ENCODE assay signal across 8 cellular contexts in the genomic region with DNA sequence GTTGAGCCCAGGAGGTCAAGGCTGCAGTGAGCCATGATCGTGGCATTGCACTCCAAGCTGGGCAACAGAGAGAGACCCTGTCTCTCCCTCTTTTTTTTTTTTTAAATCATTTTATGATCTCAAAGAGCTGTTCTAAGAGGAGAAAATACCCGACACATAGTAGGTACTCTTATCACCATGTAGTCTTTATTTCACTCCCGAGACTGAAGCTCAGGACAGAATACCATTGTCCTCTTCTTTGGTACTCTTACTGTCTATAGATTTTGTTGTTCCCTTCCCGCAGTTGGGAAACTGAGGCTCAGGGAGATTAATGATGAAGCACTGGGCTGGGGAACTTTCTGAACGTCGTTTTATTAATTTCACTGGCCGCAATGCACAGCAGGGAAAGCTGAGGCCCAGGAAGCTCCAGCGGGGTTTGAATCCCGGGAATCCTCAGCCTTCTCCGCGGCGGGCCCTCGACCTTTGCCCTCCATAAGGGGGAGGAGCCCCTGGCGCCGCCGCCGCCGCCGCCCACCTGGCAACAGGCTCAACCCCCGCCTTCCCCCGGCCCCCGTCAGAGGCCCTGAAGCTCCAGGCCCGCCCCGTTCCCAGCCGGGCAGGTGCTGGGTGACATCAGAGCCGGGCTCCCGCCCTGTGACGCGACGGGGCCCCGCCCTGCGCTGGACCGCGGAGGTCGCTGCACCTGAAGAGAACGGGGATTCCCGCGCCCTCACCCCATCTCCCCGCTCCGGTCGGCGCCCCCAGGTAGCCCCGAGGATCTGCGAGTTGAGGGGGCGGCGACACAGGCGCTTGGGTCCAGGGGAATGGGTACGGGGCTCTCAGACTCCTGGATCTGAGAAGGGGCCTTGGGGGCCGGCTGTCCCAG. TPM values are rescaled to one million over a fixed set of nuclear protein-coding genes. Genes with fewer than 3 reads are reported as not detected.
DNase-seq lines count a peak whose midpoint lies in the region; ATAC-seq, FAIRE-seq and TF ChIP-seq lines count a peak whose summit lies in the region.

No MANE protein-coding gene starts in this region.

- POLR2A ChIA-PET in Panc1 (lab: Charles Lee), result interaction anchor here (0.6 kb wide), 2 partner anchors 31 to 164 kb away, joined by 3 read pairs; no protein-coding TSS in a partner anchor

- no peaks in the 10 kb centered on the region for H3K9me3 Mint-ChIP-seq in natural killer cell treated with Interleukin-12 subunit alpha and Interleukin-12 subunit beta and Interleukin-15 and Interleukin-18, amount 100 ng/mL, for 72 hours

- intact Hi-C loops in Panc1 (cut with micrococcal nuclease; ENCODE audit: unreplicated experiment), result no loop called here

- no peaks in the 10 kb centered on the region for H3K36me3 Mint-ChIP-seq in natural killer cell treated with Interleukin-12 subunit alpha and Interleukin-12 subunit beta and Interleukin-15 and Interleukin-18, amount 100 ng/mL, for 72 hours

- ATAC-seq in Panc1 (0 out of 2 replicates have a peak, but pooled peaks have one; percentile 43), GM18868 (IDR thresholded peaks at IDR 0.05; ENCODE audit: unreplicated experiment) (no peak), HG03095 (IDR thresholded peaks at IDR 0.05; ENCODE audit: unreplicated experiment) (no peak), GM18907 (IDR thresholded peaks at IDR 0.05; ENCODE audit: unreplicated experiment) (no peak)
- ATAC-seq in natural killer cell treated with Interleukin-12 subunit alpha and Interleukin-12 subunit beta and Interleukin-15 and Interleukin-18, amount 100 ng/mL, for 72 hours, result no peak

- peaks cover 21 to 37% of the 10 kb centered on the region in 2 donors for H3K27me3 Mint-ChIP-seq in natural killer cell treated with Interleukin-12 subunit alpha and Interleukin-12 subunit beta and Interleukin-15 and Interleukin-18, amount 100 ng/mL, for 72 hours

- H3K4me1 Mint-ChIP-seq in natural killer cell treated with Interleukin-12 subunit alpha and Interleukin-12 subunit beta and Interleukin-15 and Interleukin-18, amount 100 ng/mL, for 72 hours (ENCODE audit: low read depth in 2 of 2), result no peaks in the 10 kb centered on the region

- H3K4me1 ChIP-seq in Panc1 (ENCODE audit: control insufficient read depth, insufficient read depth, low read length), result no peaks in the 10 kb centered on the region; the same call in 1 of the 2 replicates
- no peaks in the 10 kb centered on the region for H3K4me1 ChIP-seq in iPS DF 6.9 (ENCODE audit: control insufficient read depth, insufficient read depth, low read length)
- H3K4me1 ChIP-seq in small intestine (ENCODE audit: control insufficient read depth in 2 of 2, insufficient read depth in 1 of 2, low read depth in 1 of 2, low read length in 1 of 2), result peaks cover 0 to 2% of the 10 kb centered on the region in 2 donors

- CTCF ChIA-PET in Panc1 (lab: Charles Lee), result interaction anchor here (0.6 to 0.9 kb wide), 2 partner anchors 40 to 47 kb away, joined by 3 read pairs; no protein-coding TSS in a partner anchor

- no peaks in the 10 kb centered on the region for H3K27me3 ChIP-seq in Panc1 (ENCODE audit: control insufficient read depth, insufficient read depth, low read length)
- no peaks in the 10 kb centered on the region for H3K27me3 ChIP-seq in iPS DF 6.9 (ENCODE audit: control insufficient read depth, insufficient read depth, low read length)
- H3K27me3 ChIP-seq in small intestine (ENCODE audit: control insufficient read depth in 2 of 2, insufficient read depth in 2 of 2, low read length in 2 of 2), result peaks cover 0 to 8% of the 10 kb centered on the region in 2 donors

- H3K27ac Mint-ChIP-seq in natural killer cell treated with Interleukin-12 subunit alpha and Interleukin-12 subunit beta and Interleukin-15 and Interleukin-18, amount 100 ng/mL, for 72 hours, result no peak overlapping the region

- DNase-seq in LNCaP clone FGC (ENCODE audit: low read depth), result peak; percentile 4
- no peak for DNase-seq in Panc1 (ENCODE audit: low read depth, low spot score)
- DNase-seq in iPS DF 6.9 (ENCODE audit: low read depth, low spot score), result no peak
- peak; percentile 96 for DNase-seq in small intestine
- no peak for DNase-seq in natural killer cell treated with Interleukin-12 subunit alpha and Interleukin-12 subunit beta and Interleukin-15 and Interleukin-18, amount 100 ng/mL, for 72 hours (ENCODE audit: low spot score)

- no peak overlapping the region for H3K27ac ChIP-seq in Panc1 (ENCODE audit: low read length)
- no peak overlapping the region for H3K27ac ChIP-seq in iPS DF 6.9 (ENCODE audit: low read length)
- H3K27ac ChIP-seq in small intestine (ENCODE audit: low read depth in 1 of 2, low read length in 1 of 2), result peak overlapping the region; percentile 97 to 98

- in situ Hi-C loops in Panc1 (cut with HindIII; ENCODE audit: low pct_unique_long_range_greater_than_20kb, low sequenced_read_pairs), result no loop called here

- H3K9me3 ChIP-seq in Panc1 (ENCODE audit: control insufficient read depth, insufficient read depth, low read depth, low read length), result no peaks in the 10 kb centered on the region
- H3K9me3 ChIP-seq in iPS DF 6.9 (ENCODE audit: control insufficient read depth, insufficient read depth, low read length), result no peaks in the 10 kb centered on the region
- no peaks in the 10 kb centered on the region for H3K9me3 ChIP-seq in small intestine (ENCODE audit: control insufficient read depth, low read depth)

- H3K36me3 ChIP-seq in Panc1 (ENCODE audit: control insufficient read depth, insufficient read depth, low read length) (no peaks in the 10 kb centered on the region), iPS DF 6.9 (ENCODE audit: control insufficient read depth, insufficient read depth, low read length) (no peaks in the 10 kb centered on the region; the same call in 1 of the 2 replicates), small intestine (ENCODE audit: control insufficient read depth in 2 of 2, insufficient read depth in 2 of 2, low read length in 2 of 2) (no peaks in the 10 kb centered on the region)

- BruUV-seq in Panc1 (replicated peaks; lab: Mats Ljungman, UMichigan), result no TSS peak

- H3K4me3 ChIP-seq in LNCaP clone FGC (ENCODE audit: low read depth, low read length), result peak overlapping the region; percentile 57
- peak overlapping the region; percentile 18 to 35 for H3K4me3 ChIP-seq in Panc1 (ENCODE audit: low read depth in 2 of 2, low read length in 2 of 2)
- peak overlapping the region; percentile 56 for H3K4me3 ChIP-seq in iPS DF 6.9 (ENCODE audit: low read length)
- peak overlapping the region; percentile 11 to 73 for H3K4me3 ChIP-seq in small intestine (ENCODE audit: low read depth in 1 of 2, low read length in 2 of 2)

- TF ChIP-seq CTCF in LNCaP clone FGC (IDR thresholded peaks at IDR 0.05; ENCODE audit: control insufficient read depth, extremely low read depth, insufficient read depth), result no peak
- no peak for TF ChIP-seq CTCF in Panc1 (IDR thresholded peaks at IDR 0.05)

- FAIRE-seq in small intestine (lab: Jason Lieb, UNC), result no peak

- WGBS in iPS DF 6.9 (ENCODE audit: insufficient coverage, insufficient read length), result no CpG with 5 or more reads among the region's 49 CpGs
- 4 to 7% (median 6%) methylated on average over 45 to 49 of the region's 49 CpGs for WGBS in small intestine, 3 donors

- H3K4me3 Mint-ChIP-seq in natural killer cell treated with Interleukin-12 subunit alpha and Interleukin-12 subunit beta and Interleukin-15 and Interleukin-18, amount 100 ng/mL, for 72 hours, result no peak overlapping the region

RNA-seq across cellular contexts. Expression of gene MYH14, which starts 1.6 kb away (rescaled TPM):
- 23.8 TPM for total RNA-seq in Panc1 (2021; ENCODE audit: unreplicated experiment)
- polyA plus RNA-seq in Panc1 (2012; ENCODE audit: insufficient read length), result 24.8 TPM
- 100 to 1,000 TPM; 202 to 392 (median 216) TPM for polyA plus RNA-seq in small intestine
- total RNA-seq in natural killer cell treated with Interleukin-12 subunit alpha and Interleukin-12 subunit beta and Interleukin-15 and Interleukin-18, amount 100 ng/mL, for 72 hours, result not detected

RNA-seq across cellular contexts. Expression of gene IZUMO2, which starts 42.0 kb away (rescaled TPM):
- total RNA-seq in Panc1 (2021; ENCODE audit: unreplicated experiment), result not detected
- not detected for polyA plus RNA-seq in Panc1 (2012; ENCODE audit: insufficient read length)
- under 1 TPM in 1 of 3 donors, not detected in 2; 0.09 TPM for polyA plus RNA-seq in small intestine
- not detected for total RNA-seq in natural killer cell treated with Interleukin-12 subunit alpha and Interleukin-12 subunit beta and Interleukin-15 and Interleukin-18, amount 100 ng/mL, for 72 hours

Comparison
In these comparisons a context has a peak if more than half of its experiments do, and no peak if none do; other contexts are left out.
1. DNase-seq: peak in LNCaP clone FGC (single experiment) and small intestine (single experiment); none in Panc1 (single experiment), iPS DF 6.9 (single experiment) and natural killer cell treated with Interleukin-12 subunit alpha and Interleukin-12 subunit beta and Interleukin-15 and Interleukin-18, amount 100 ng/mL, for 72 hours (single experiment).
2. H3K27ac ChIP-seq: peak in small intestine (2 of 2); none in Panc1 (single experiment) and iPS DF 6.9 (single experiment).
3. RNA of gene MYH14, which starts 1.6 kb away (total RNA-seq): 23.8 TPM in Panc1 (single experiment); not detected in natural killer cell treated with Interleukin-12 subunit alpha and Interleukin-12 subunit beta and Interleukin-15 and Interleukin-18, amount 100 ng/mL, for 72 hours; every median in the first group is over 10 times any median in the second.
4. Peak in every context shown above with its lines, with median percentiles within 50 percentile points of each other: H3K4me3 ChIP-seq.